8 cellular contexts compared by ENCODE assay signal in the genomic region with DNA sequence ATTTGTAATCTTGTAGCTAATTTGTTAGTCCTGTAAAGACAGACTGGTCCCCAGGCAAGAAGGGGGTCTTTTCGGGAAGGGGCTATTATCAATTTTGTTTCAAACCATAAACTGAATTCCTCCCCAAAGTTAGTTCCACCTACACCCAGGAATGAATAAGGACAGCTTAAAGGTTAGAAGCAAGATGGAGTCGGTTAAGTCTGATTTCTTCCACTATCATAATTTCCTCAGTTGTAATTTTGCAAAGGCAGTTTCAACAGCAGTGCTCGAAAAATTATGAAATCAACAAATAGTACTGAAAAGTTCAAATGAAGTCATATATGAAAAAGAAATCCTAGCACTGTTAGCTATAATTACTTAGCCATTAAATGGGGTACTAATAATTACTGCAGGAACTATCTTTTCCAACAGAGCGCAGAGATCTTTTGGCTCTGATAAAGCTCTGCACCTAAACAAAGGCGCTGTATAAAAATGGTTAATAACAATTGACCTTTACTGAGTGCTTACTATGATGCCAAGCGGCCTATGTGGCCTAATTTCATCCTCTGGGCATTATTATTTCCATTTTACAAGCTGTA. TPM values are rescaled to one million over a fixed set of nuclear protein-coding genes. Genes with fewer than 3 reads are reported as not detected.
A peak's percentile ranks its signal among the peaks of the same experiment; 100 is the strongest.
DNase-seq lines count a peak whose midpoint lies in the region; ATAC-seq and TF ChIP-seq lines count a peak whose summit lies in the region.

No MANE protein-coding gene starts in this region.

- peaks cover 7% of the 10 kb centered on the region for H3K4me1 ChIP-seq in mesenchymal stem cell (ENCODE audit: control insufficient read depth, insufficient read depth, low read depth, low read length)
- H3K4me1 ChIP-seq in upper lobe of left lung, result peaks cover 21 to 40% (median 35%) of the 10 kb centered on the region in 4 donors

- peak overlapping the region; percentile 97 for H2BK120ac ChIP-seq in mesenchymal stem cell (ENCODE audit: low read depth, low read length)

- no peak for TF ChIP-seq CTCF in brain microvascular endothelial cell (IDR thresholded peaks at IDR 0.05; ENCODE audit: low read depth, low read length, missing control alignments)
- TF ChIP-seq CTCF in upper lobe of left lung (IDR thresholded peaks at IDR 0.05), result no peak

- H3K27ac Mint-ChIP-seq in activated naive CD4-positive, alpha-beta T cell treated with anti-CD3 and anti-CD28 coated beads, Interleukin-2, amount 50 U/mL, for 24 hours, result peak overlapping the region; percentile 100

- H3K27ac ChIP-seq in brain microvascular endothelial cell (peak overlapping the region; percentile 93), mesenchymal stem cell (ENCODE audit: low read length, poor library complexity, severe bottlenecking) (peak overlapping the region; percentile 69), upper lobe of left lung (peak overlapping the region; percentile 89 to 93 (median 92))

- H3K36me3 ChIP-seq in brain microvascular endothelial cell (replicated peaks) (peaks cover 15% of the 10 kb centered on the region), mesenchymal stem cell (ENCODE audit: control insufficient read depth in 1 of 2, insufficient read depth in 2 of 2, low read depth in 1 of 2, low read length in 2 of 2) (peaks cover 25 to 30% of the 10 kb centered on the region in 2 experiments), upper lobe of left lung (peaks cover 8 to 30% (median 14%) of the 10 kb centered on the region in 4 donors)

- peaks cover 11% of the 10 kb centered on the region for H3K79me1 ChIP-seq in mesenchymal stem cell (replicated peaks; ENCODE audit: low read length, poor library complexity, severe bottlenecking)

- H3K4ac ChIP-seq in mesenchymal stem cell (ENCODE audit: low read depth in 1 of 2, low read length in 2 of 2), result peak overlapping the region; percentile 99 to 100

- H3K18ac ChIP-seq in mesenchymal stem cell (ENCODE audit: low read depth in 1 of 2, low read length in 2 of 2), result peak overlapping the region; percentile 71 to 98

- no peaks in the 10 kb centered on the region for H3K9me3 ChIP-seq in mesenchymal stem cell (ENCODE audit: control insufficient read depth, low read length)
- no peaks in the 10 kb centered on the region for H3K9me3 ChIP-seq in upper lobe of left lung

- ATAC-seq in upper lobe of left lung (ENCODE audit: low FRiP score in 2 of 2), result no peak
- no peak for ATAC-seq in HG03442 (IDR thresholded peaks at IDR 0.05; ENCODE audit: unreplicated experiment)
- ATAC-seq in HG02588 (IDR thresholded peaks at IDR 0.05; ENCODE audit: unreplicated experiment), result no peak

- H3K4me3 ChIP-seq in brain microvascular endothelial cell (ENCODE audit: low read depth, low read length) (peak overlapping the region; percentile 90), mesenchymal stem cell (ENCODE audit: insufficient read depth in 1 of 2, low read depth in 1 of 2, low read length in 2 of 2) (peak overlapping the region; percentile 63 to 95), upper lobe of left lung (peak overlapping the region; percentile 53 to 92 (median 74))

- H3K36me3 Mint-ChIP-seq in activated naive CD4-positive, alpha-beta T cell treated with anti-CD3 and anti-CD28 coated beads, Interleukin-2, amount 50 U/mL, for 24 hours, result peaks cover 6% of the 10 kb centered on the region

- no peak for TF ChIP-seq EP300 in upper lobe of left lung (IDR thresholded peaks at IDR 0.05)

- H3K4me1 Mint-ChIP-seq in activated naive CD4-positive, alpha-beta T cell treated with anti-CD3 and anti-CD28 coated beads, Interleukin-2, amount 50 U/mL, for 24 hours, result peaks cover 26% of the 10 kb centered on the region

- DNase-seq in activated naive CD4-positive, alpha-beta T cell (lab: John Stamatoyannopoulos, UW), result no peak
- DNase-seq in brain microvascular endothelial cell, result no peak
- DNase-seq in mesenchymal stem cell, result peak; percentile 6
- no peak for DNase-seq in upper lobe of left lung
- DNase-seq in amygdala (lab: John Stamatoyannopoulos, UW), result no peak

- no peaks in the 10 kb centered on the region for H3K27me3 Mint-ChIP-seq in activated naive CD4-positive, alpha-beta T cell treated with anti-CD3 and anti-CD28 coated beads, Interleukin-2, amount 50 U/mL, for 24 hours

- no peaks in the 10 kb centered on the region for H3K27me3 ChIP-seq in brain microvascular endothelial cell (replicated peaks)
- H3K27me3 ChIP-seq in mesenchymal stem cell (ENCODE audit: control insufficient read depth in 1 of 2, insufficient read depth in 1 of 2, low read length in 2 of 2), result no peaks in the 10 kb centered on the region
- H3K27me3 ChIP-seq in upper lobe of left lung, result no peaks in the 10 kb centered on the region

- no peak overlapping the region for H2AFZ ChIP-seq in mesenchymal stem cell (ENCODE audit: low read depth, low read length)

- in situ Hi-C loops in brain microvascular endothelial cell (cut with HindIII; ENCODE audit: low pct_ligation_motif_present, low sequenced_read_pairs), result no loop called here

- H2BK15ac ChIP-seq in mesenchymal stem cell (ENCODE audit: low read depth, poor library complexity, severe bottlenecking), result peak overlapping the region; percentile 52

- H3K14ac ChIP-seq in mesenchymal stem cell (ENCODE audit: low read length in 2 of 2), result no peak overlapping the region

- H2BK5ac ChIP-seq in mesenchymal stem cell (ENCODE audit: low read depth, low read length, poor library complexity, severe bottlenecking), result peak overlapping the region; percentile 82

- no peak overlapping the region for H2BK12ac ChIP-seq in mesenchymal stem cell (ENCODE audit: low read length in 2 of 2)

- H2AK5ac ChIP-seq in mesenchymal stem cell (ENCODE audit: low read length, severe bottlenecking), result peak overlapping the region; percentile 100

- no peak for TF ChIP-seq POLR2A in upper lobe of left lung (IDR thresholded peaks at IDR 0.05)

- peak overlapping the region; percentile 98 for H3K9ac ChIP-seq in mesenchymal stem cell (ENCODE audit: low read length)

- peak overlapping the region; percentile 96 for H4K8ac ChIP-seq in mesenchymal stem cell (ENCODE audit: low read length)

- WGBS in mesenchymal stem cell, result 3% methylated on average over 2 of the region's 6 CpGs
- WGBS in upper lobe of left lung, 2 donors, result 35 to 42% methylated on average over 6 of the region's 6 CpGs

- H3K4me2 ChIP-seq in mesenchymal stem cell (ENCODE audit: low read length, poor library complexity, severe bottlenecking), result peak overlapping the region; percentile 93

- H3K23ac ChIP-seq in mesenchymal stem cell (ENCODE audit: low read length in 2 of 2), result no peak overlapping the region

- peak overlapping the region; percentile 99 for H3K4me3 Mint-ChIP-seq in activated naive CD4-positive, alpha-beta T cell treated with anti-CD3 and anti-CD28 coated beads, Interleukin-2, amount 50 U/mL, for 24 hours

- H3K9me3 Mint-ChIP-seq in activated naive CD4-positive, alpha-beta T cell treated with anti-CD3 and anti-CD28 coated beads, Interleukin-2, amount 50 U/mL, for 24 hours, result no peaks in the 10 kb centered on the region

- peak overlapping the region; percentile 86 for H4K91ac ChIP-seq in mesenchymal stem cell (ENCODE audit: low read length)

RNA-seq across cellular contexts. Expression of gene SEC24C, which starts 0.8 kb away (rescaled TPM):
- 39.6 TPM for polyA plus RNA-seq in mesenchymal stem cell (2013, experiment 1 of 2)
- polyA plus RNA-seq in mesenchymal stem cell (2013, experiment 2 of 2), result 36.9 TPM
- total RNA-seq in upper lobe of left lung, result 10 to 100 TPM; 55.1 to 84.0 (median 65.0) TPM

RNA-seq across cellular contexts. Expression of gene CHCHD1, which starts 38.4 kb away (rescaled TPM):
- 112 TPM for polyA plus RNA-seq in mesenchymal stem cell (2013, experiment 1 of 2)
- 116 TPM for polyA plus RNA-seq in mesenchymal stem cell (2013, experiment 2 of 2)
- 10 to 100 TPM; 16.8 to 34.9 (median 19.4) TPM for total RNA-seq in upper lobe of left lung

RNA-seq across cellular contexts. Expression of gene ZSWIM8, which starts 42.0 kb away (rescaled TPM):
- 89.1 TPM for polyA plus RNA-seq in mesenchymal stem cell (2013, experiment 1 of 2)
- 80.7 TPM for polyA plus RNA-seq in mesenchymal stem cell (2013, experiment 2 of 2)
- total RNA-seq in upper lobe of left lung, result 100 to 1,000 TPM in 4 of 6 donors, 10 to 100 TPM in 2; 54.9 to 202 (median 109) TPM

RNA-seq across cellular contexts. Expression of gene AGAP5, which starts 45.5 kb away (rescaled TPM):
- polyA plus RNA-seq in mesenchymal stem cell (2013, experiment 1 of 2), result 0.98 TPM
- 1.2 TPM for polyA plus RNA-seq in mesenchymal stem cell (2013, experiment 2 of 2)
- 10 to 100 TPM in 3 of 6 donors, 1 to 10 TPM in 3; 6.6 to 25.1 (median 8.7) TPM for total RNA-seq in upper lobe of left lung
